In the genomic region with DNA sequence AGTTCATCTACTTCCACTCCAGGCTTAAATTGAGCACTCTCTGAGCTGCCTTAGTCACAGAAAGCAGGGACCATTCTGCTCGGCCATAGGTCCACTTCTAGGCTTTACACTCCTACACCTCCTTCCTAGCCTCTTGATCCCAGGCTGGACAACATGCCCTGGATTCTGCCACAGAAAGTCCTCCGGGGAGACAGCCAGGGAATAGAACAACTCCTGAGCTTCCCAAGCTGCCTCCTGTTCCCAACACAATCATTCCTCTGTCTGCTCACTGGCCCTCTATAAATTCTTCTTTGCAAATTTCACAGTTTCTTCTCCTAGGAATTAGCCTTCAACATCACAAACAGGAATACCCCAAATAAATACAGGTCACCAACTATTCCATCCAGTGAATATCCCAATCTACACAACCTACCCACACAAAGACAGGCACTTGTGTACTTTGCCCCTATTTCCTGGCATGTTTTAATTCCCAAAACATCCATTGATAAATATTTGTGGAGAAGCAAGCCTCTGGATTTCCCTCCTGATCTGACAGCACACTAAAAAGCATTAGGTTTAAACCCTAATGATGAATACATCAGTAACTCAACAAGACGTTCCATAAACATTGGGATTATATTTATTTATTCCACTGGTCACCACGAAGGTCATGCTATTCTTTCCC, we compare ENCODE assay signal across 27 cellular contexts.
DNase-seq lines count a peak whose midpoint lies in the region; ATAC-seq, FAIRE-seq and TF ChIP-seq lines count a peak whose summit lies in the region.
"Had no signal": no experiment of that assay in that cellular context is flagged by ENCODE, and none has a peak within 500 bp of the region (broad histone marks: within the 10 kb centered on the region; RNA-seq: fewer than 3 reads in every experiment).

No MANE protein-coding gene starts in this region.

- POLR2A ChIA-PET in Caco-2 (lab: Charles Lee) (interaction anchor here (0.8 kb wide), 1 partner anchor 126 kb away, joined by 3 read pairs; no protein-coding TSS in a partner anchor), H1 (lab: Charles Lee; ENCODE audit: partially characterized antibody) (no interaction called here)

- H2AK5ac ChIP-seq in H1 (ENCODE audit: low read depth, low read length) (no peak overlapping the region), trophoblast cell (ENCODE audit: low read length) (peak overlapping the region; percentile 1)

- H2BK5ac ChIP-seq in H1 (ENCODE audit: low read depth, low read length) = no peak overlapping the region
- peak overlapping the region; percentile 63 for H2BK5ac ChIP-seq in trophoblast cell (ENCODE audit: low read depth, low read length, poor library complexity)

- H3K23ac ChIP-seq in H1 (ENCODE audit: insufficient read length) (no peak overlapping the region), trophoblast cell (ENCODE audit: low read length) (no peak overlapping the region)

- H4K8ac ChIP-seq in H1 (ENCODE audit: extremely low read depth, insufficient read depth, low read length) = no peak overlapping the region
- H4K8ac ChIP-seq in trophoblast cell (ENCODE audit: low read depth, low read length) = peak overlapping the region; percentile 11

- H3K79me2 ChIP-seq in H1 (ENCODE audit: control insufficient read depth in 1 of 2, insufficient read depth in 2 of 2, low read length in 2 of 2) (no peaks in the 10 kb centered on the region), trophoblast cell (ENCODE audit: control insufficient read depth, insufficient read depth, low read length, poor library complexity) (peaks cover 7% of the 10 kb centered on the region)

- H3K36me3 ChIP-seq in Caco-2 (ENCODE audit: control insufficient read depth, insufficient read depth, low read length) (no peaks in the 10 kb centered on the region), H1 (ENCODE audit: control insufficient read depth in 2 of 4, insufficient read depth in 4 of 4, low read length in 3 of 4) (no peaks in the 10 kb centered on the region), trophoblast cell (ENCODE audit: control insufficient read depth in 1 of 2, insufficient read depth in 2 of 2, low read length in 2 of 2) (no peaks in the 10 kb centered on the region)
- H3K36me3 ChIP-seq: BLaER1 treated with 17β-estradiol and CSF1 and Interleukin-3, amounts not matched to agents 10 nM and 100 nM had no signal

- peaks cover 5% of the 10 kb centered on the region for H3K36me3 Mint-ChIP-seq in Caco-2 (ENCODE audit: insufficient read depth, unreplicated experiment)
- H3K36me3 Mint-ChIP-seq: CD4-positive, alpha-beta memory T cell had no signal

- TF ChIP-seq EP300 in H1 (IDR thresholded peaks at IDR 0.05; ENCODE audit: borderline replicate concordance in 1 of 2, low read depth in 2 of 2, low read length in 2 of 2) = no peak

- DNase-seq in Caco-2 (no peak), H1 (ENCODE audit: low read depth in 1 of 2, low spot score in 2 of 2) (no peak), medulla oblongata (ENCODE audit: extremely low spot score) (peak; percentile 44), trophoblast cell (no peak), dorsolateral prefrontal cortex (no peak), SK-N-DZ (ENCODE audit: low spot score) (no peak)
- DNase-seq: Calu3; CD4-positive, alpha-beta memory T cell; HCEC 1CT; NCI-H1105 treated with DMSO at 0.1 percent for 48 hours; NCI-H1694; NCI-H2081; NCI-H2171; NCI-H345; NCI-H524; NCI-H774; NK-92 treated with Interleukin-12 subunit alpha and Interleukin-12 subunit beta, amount 100 ng/mL, for 24 hours; SHP77 treated with DMSO at 0.1 percent for 48 hours had no signal

- H2AFZ ChIP-seq in H1 (ENCODE audit: low read length) (no peak overlapping the region), trophoblast cell (ENCODE audit: insufficient read depth, low read length, poor library complexity) (no peak overlapping the region)

- 73% methylated on average over 4 of the region's 4 CpGs; no CpG with 5 or more reads in 1 of the 2 experiments for WGBS in H1 (ENCODE audit: extremely low coverage in 1 of 2, insufficient coverage in 1 of 2, insufficient read length in 1 of 2, insufficient replicate concordance in 2 of 2, low coverage in 1 of 2, low lambda C conversion rate in 2 of 2, missing lambda C conversion rate in 1 of 2), 2 experiments
- WGBS in trophoblast cell (ENCODE audit: extremely low coverage, insufficient coverage, insufficient read length) = no CpG with 5 or more reads among the region's 4 CpGs

- no peak overlapping the region for H4K12ac ChIP-seq in trophoblast cell (ENCODE audit: low read depth, low read length)

- TF ChIP-seq POLR2A in H1 (IDR thresholded peaks at IDR 0.05; ENCODE audit: control extremely low read depth in 1 of 2, low read depth in 2 of 2, low read length in 2 of 2) = no peak

- H2BK120ac ChIP-seq in H1 (replicated peaks; ENCODE audit: low read depth, low read length) (no peak overlapping the region), trophoblast cell (ENCODE audit: insufficient read depth, low read length, poor library complexity) (peak overlapping the region; percentile 97)

- H3K27me3 Mint-ChIP-seq in Caco-2 (ENCODE audit: insufficient read depth, unreplicated experiment) = no peaks in the 10 kb centered on the region

- H3K27ac ChIP-seq in H1 (ENCODE audit: low read depth, low read length) = no peak overlapping the region
- H3K27ac ChIP-seq in trophoblast cell (ENCODE audit: low read depth, low read length) = peak overlapping the region; percentile 55
- H3K27ac ChIP-seq in dorsolateral prefrontal cortex = no peak overlapping the region
- H3K27ac ChIP-seq: 22Rv1; BLaER1 treated with 17β-estradiol and CSF1 and Interleukin-3, amounts not matched to agents 10 nM and 100 nM; RWPE1 had no signal

- H4K20me1 ChIP-seq in H1 (replicated peaks in 1 of 2; ENCODE audit: control insufficient read depth in 1 of 2, insufficient read depth in 2 of 2, low read length in 2 of 2) = no peaks in the 10 kb centered on the region
- H4K20me1 ChIP-seq: BLaER1 treated with 17β-estradiol and CSF1 and Interleukin-3, amounts not matched to agents 10 nM and 100 nM had no signal

- H2BK12ac ChIP-seq in H1 (ENCODE audit: low read depth, low read length) (no peak overlapping the region), trophoblast cell (ENCODE audit: low read length) (peak overlapping the region; percentile 80)

- no peak overlapping the region for H3K4ac ChIP-seq in H1 (replicated peaks; ENCODE audit: insufficient read length, low read depth, low read length)
- H3K4ac ChIP-seq in trophoblast cell (ENCODE audit: low read depth, low read length) = peak overlapping the region; percentile 1

- no peaks in the 10 kb centered on the region for H3K27me3 ChIP-seq in Caco-2 (replicated peaks; ENCODE audit: control insufficient read depth, insufficient read depth, low read length)
- no peaks in the 10 kb centered on the region for H3K27me3 ChIP-seq in H1 (replicated peaks in 1 of 4; ENCODE audit: control insufficient read depth in 3 of 4, extremely low read depth in 1 of 4, insufficient read depth in 3 of 4, low read length in 3 of 4)
- H3K27me3 ChIP-seq in trophoblast cell (ENCODE audit: insufficient read depth, low read length) = no peaks in the 10 kb centered on the region
- H3K27me3 ChIP-seq in dorsolateral prefrontal cortex = no peaks in the 10 kb centered on the region
- H3K27me3 ChIP-seq: BLaER1 treated with 17β-estradiol and CSF1 and Interleukin-3, amounts not matched to agents 10 nM and 100 nM had no signal

- H3K4me1 ChIP-seq in Caco-2 (peaks cover 35% of the 10 kb centered on the region), H1 (replicated peaks in 1 of 4; ENCODE audit: control insufficient read depth in 3 of 4, insufficient read depth in 4 of 4, low read length in 3 of 4) (peaks cover 0 to 5% (median 2%) of the 10 kb centered on the region in 4 experiments; a peak in 4 of 7 replicates), trophoblast cell (ENCODE audit: control insufficient read depth in 1 of 2, insufficient read depth in 2 of 2, low read length in 2 of 2) (peaks cover 11 to 28% of the 10 kb centered on the region in 2 experiments)
- H3K4me1 ChIP-seq: BLaER1 treated with 17β-estradiol and CSF1 and Interleukin-3, amounts not matched to agents 10 nM and 100 nM had no signal

- H3K9ac ChIP-seq in H1 (replicated peaks in 1 of 4; ENCODE audit: extremely low read depth in 1 of 4, low read depth in 3 of 4, low read length in 3 of 4) (no peak overlapping the region), trophoblast cell (ENCODE audit: low read length) (no peak overlapping the region)
- H3K9ac ChIP-seq: BLaER1 treated with 17β-estradiol and CSF1 and Interleukin-3, amounts not matched to agents 10 nM and 100 nM had no signal

- CTCF ChIA-PET in Caco-2 (lab: Charles Lee) (no interaction called here), H1 (lab: Charles Lee; ENCODE audit: partially characterized antibody) (interaction anchor here (0.6 kb wide), 1 partner anchor 147 kb away, joined by 3 read pairs; no protein-coding TSS in a partner anchor)

- no peak overlapping the region for H2BK20ac ChIP-seq in H1 (ENCODE audit: low read length)

- no peaks in the 10 kb centered on the region for H3K23me2 ChIP-seq in H1 (ENCODE audit: low read depth, low read length)

- H3K79me1 ChIP-seq in H1 (ENCODE audit: low read depth, low read length) = no peaks in the 10 kb centered on the region
- peaks cover 25% of the 10 kb centered on the region for H3K79me1 ChIP-seq in trophoblast cell (ENCODE audit: low read length)

- H3K18ac ChIP-seq in H1 (ENCODE audit: extremely low read depth, low read length) (no peak overlapping the region), trophoblast cell (ENCODE audit: low read length) (peak overlapping the region; percentile 18)

- no peaks in the 10 kb centered on the region for H3K9me3 ChIP-seq in Caco-2
- no peaks in the 10 kb centered on the region for H3K9me3 ChIP-seq in H1 (ENCODE audit: insufficient read depth in 2 of 2, low read depth in 1 of 2, low read length in 1 of 2)
- H3K9me3 ChIP-seq in trophoblast cell (ENCODE audit: insufficient read depth, low read depth, low read length) = no peaks in the 10 kb centered on the region
- H3K9me3 ChIP-seq: BLaER1 treated with 17β-estradiol and CSF1 and Interleukin-3, amounts not matched to agents 10 nM and 100 nM had no signal

- no peak for TF ChIP-seq RAD21 in H1 (IDR thresholded peaks at IDR 0.05 in 1 of 2, conservative IDR thresholded peaks at IDR 0.05 in 1 of 2; ENCODE audit: low read depth in 2 of 2, low read length in 2 of 2)

- BruUV-seq in Caco-2 (replicated peaks; lab: Mats Ljungman, UMichigan) = no TSS peak

- TF ChIP-seq CTCF in Caco-2 (IDR thresholded peaks at IDR 0.05; ENCODE audit: insufficient read depth in 1 of 2, low read depth in 1 of 2, low read length in 1 of 2, severe bottlenecking in 1 of 2, unreplicated experiment in 1 of 2) (no peak), H1 (IDR thresholded peaks at IDR 0.05; ENCODE audit: control extremely low read depth in 1 of 3, insufficient read depth in 1 of 3, low read depth in 1 of 3, low read length in 3 of 3) (no peak), dorsolateral prefrontal cortex (IDR thresholded peaks at IDR 0.05 in 54 of 56, conservative IDR thresholded peaks at IDR 0.05 in 2 of 56; ENCODE audit: low read depth in 1 of 56, partially characterized antibody in 56 of 56) (no peak)

- H3K27ac Mint-ChIP-seq in Caco-2 (ENCODE audit: unreplicated experiment) = peak overlapping the region; percentile 66
- H3K27ac Mint-ChIP-seq: CD4-positive, alpha-beta memory T cell; IgD-negative memory B cell had no signal

- H3K56ac ChIP-seq in H1 (replicated peaks; ENCODE audit: insufficient read length, low read depth, low read length) = no peak overlapping the region

- no peak overlapping the region for H3K4me3 Mint-ChIP-seq in Caco-2 (ENCODE audit: unreplicated experiment)
- H3K4me3 Mint-ChIP-seq: CD4-positive, alpha-beta memory T cell; IgD-negative memory B cell had no signal

- no peak for ATAC-seq in GM21619 (IDR thresholded peaks at IDR 0.05; ENCODE audit: unreplicated experiment)
- no peak for ATAC-seq in GM21717 (IDR thresholded peaks at IDR 0.05; ENCODE audit: unreplicated experiment)
- ATAC-seq: SK-N-SH treated with all-trans-retinoic acid at 6 μM for 48 hours had no signal

- peaks cover 30% of the 10 kb centered on the region for H3K4me1 Mint-ChIP-seq in Caco-2 (ENCODE audit: low read depth, unreplicated experiment)
- H3K4me1 Mint-ChIP-seq: CD4-positive, alpha-beta memory T cell; IgD-negative memory B cell had no signal

- H3K4me3 ChIP-seq in Caco-2 (ENCODE audit: low read depth, low read length) = no peak overlapping the region
- no peak overlapping the region for H3K4me3 ChIP-seq in H1 (ENCODE audit: extremely low read depth in 1 of 4, insufficient read depth in 2 of 4, low read depth in 3 of 4, low read length in 4 of 4)
- H3K4me3 ChIP-seq in trophoblast cell (ENCODE audit: low read depth, low read length) = no peak overlapping the region
- no peak overlapping the region for H3K4me3 ChIP-seq in dorsolateral prefrontal cortex
- H3K4me3 ChIP-seq: BLaER1 treated with 17β-estradiol and CSF1 and Interleukin-3, amounts not matched to agents 10 nM and 100 nM had no signal

- intact Hi-C loops in Caco-2 (cut with micrococcal nuclease; ENCODE audit: unreplicated experiment) = loop anchor here (2.0 to 5.0 kb wide), 2 partner anchors 67 to 124 kb away; no protein-coding TSS in a partner anchor
- intact Hi-C loops in dorsolateral prefrontal cortex (cut with DNase I) = no loop called here

- H3K14ac ChIP-seq in H1 (ENCODE audit: insufficient read length) = no peak overlapping the region
- H3K14ac ChIP-seq in trophoblast cell (ENCODE audit: low read length) = peak overlapping the region; percentile 88

- H3K4me2 ChIP-seq in H1 (ENCODE audit: insufficient read depth in 1 of 2, low read depth in 2 of 2, low read length in 2 of 2) (no peak overlapping the region), trophoblast cell (ENCODE audit: low read length) (no peak overlapping the region)
- H3K4me2 ChIP-seq: BLaER1 treated with 17β-estradiol and CSF1 and Interleukin-3, amounts not matched to agents 10 nM and 100 nM had no signal

- H4K91ac ChIP-seq in H1 (replicated peaks; ENCODE audit: insufficient read length, low read length) = peak overlapping the region; percentile 32
- H4K91ac ChIP-seq in trophoblast cell (ENCODE audit: low read depth, low read length) = peak overlapping the region; percentile 62

- peaks cover 8% of the 10 kb centered on the region for H3K9me3 Mint-ChIP-seq in Caco-2 (ENCODE audit: unreplicated experiment)
- H3K9me3 Mint-ChIP-seq: CD4-positive, alpha-beta memory T cell had no signal

- H2BK15ac ChIP-seq in H1 (ENCODE audit: low read length) = no peak overlapping the region

- no peak for FAIRE-seq in H1 (lab: Jason Lieb, UNC)
- FAIRE-seq: G401.6, GM12892 had no signal

- H4K5ac ChIP-seq in H1 (ENCODE audit: insufficient read length, low read depth, low read length) = no peak overlapping the region
